11 cellular contexts compared by ENCODE assay signal in the genomic region with DNA sequence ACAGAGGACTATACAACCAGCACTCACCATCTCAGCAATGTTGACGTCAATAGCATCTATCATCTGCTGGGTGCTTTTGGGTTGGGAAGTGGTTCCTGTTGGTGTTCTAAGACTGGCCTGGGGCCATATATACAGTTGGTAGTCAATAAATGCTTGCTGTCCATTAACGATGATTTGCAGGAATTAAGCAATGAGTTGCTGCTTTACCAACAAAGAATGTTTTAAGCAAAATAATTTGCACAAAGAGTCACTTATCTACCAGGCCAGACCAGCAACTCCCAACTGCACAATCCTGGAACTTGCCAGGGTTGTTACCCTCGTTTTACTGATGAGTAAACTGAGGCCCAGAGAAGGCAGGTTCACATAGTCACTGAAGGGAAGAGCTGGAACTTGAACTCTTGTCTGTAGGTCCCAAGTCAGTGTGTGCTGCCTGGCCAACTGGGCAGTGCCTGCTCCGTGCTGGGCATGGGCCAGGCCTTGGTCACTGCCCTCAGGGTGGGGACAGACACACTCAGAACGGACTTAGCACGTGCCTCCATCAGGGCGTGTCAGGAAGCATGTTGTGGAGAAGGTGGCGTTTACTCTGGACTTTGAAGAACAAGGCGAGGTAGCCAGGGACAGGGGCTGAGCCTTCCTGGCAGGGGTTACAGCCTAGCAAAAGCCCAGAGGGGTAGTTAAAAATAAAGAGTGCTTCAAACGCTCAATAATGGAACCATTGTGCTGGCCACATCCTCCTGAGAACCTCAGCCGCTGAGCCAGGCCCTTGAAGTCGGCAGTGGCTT. TPM values are rescaled to one million over a fixed set of nuclear protein-coding genes. Genes with fewer than 3 reads are reported as not detected.
A peak's percentile ranks its signal among the peaks of the same experiment; 100 is the strongest.
DNase-seq lines count a peak whose midpoint lies in the region; ATAC-seq and TF ChIP-seq lines count a peak whose summit lies in the region.
"Had no signal": no experiment of that assay in that cellular context is flagged by ENCODE, and none has a peak within 500 bp of the region (broad histone marks: within the 10 kb centered on the region; RNA-seq: fewer than 3 reads in every experiment).

No MANE protein-coding gene starts in this region.

- H3K4me3 Mint-ChIP-seq in T-helper 2 cell treated with Interferon-gamma antibody and Interleukin-4, amounts not matched to agents 5 μg/mL and 100 μg/mL, for 36 hours: no peak overlapping the region

- WGBS in spleen, 5 donors: 52 to 59% (median 58%) methylated on average over 7 to 12 of the region's 12 CpGs

- TF ChIP-seq POLR2A in spleen (IDR thresholded peaks at IDR 0.05): no peak

- peaks cover 31% of the 10 kb centered on the region for H3K4me1 ChIP-seq in RWPE2 (ENCODE audit: insufficient read depth, poor library complexity, severe bottlenecking)
- H3K4me1 ChIP-seq in spleen: peaks cover 0 to 42% (median 31%) of the 10 kb centered on the region in 6 donors

- DNase-seq in NCI-H526 (lab: John Stamatoyannopoulos, UW) (peak; percentile 18 to 29), NCI-H526 treated with DMSO at 0.1 percent for 48 hours (lab: John Stamatoyannopoulos, UW) (no peak), RWPE2 (ENCODE audit: low spot score) (peak; percentile 78), kidney tubule cell (ENCODE audit: low spot score) (peak; percentile 26), spleen (peak; percentile 73), NCI-H69 (lab: John Stamatoyannopoulos, UW) (no peak)
- no peak for DNase-seq in T-helper 2 cell treated with Interferon-gamma antibody and Interleukin-4, amounts not matched to agents 5 μg/mL and 100 μg/mL, for 36 hours (ENCODE audit: low spot score)
- DNase-seq: activated B cell treated with CpG ODN at 0.5 μM for 24 hours, MM.1S had no signal

- H3K4me3 ChIP-seq in RWPE2 (ENCODE audit: severe bottlenecking) (no peak overlapping the region), spleen (no peak overlapping the region)

- H3K9me3 Mint-ChIP-seq in T-helper 2 cell treated with Interferon-gamma antibody and Interleukin-4, amounts not matched to agents 5 μg/mL and 100 μg/mL, for 36 hours: no peaks in the 10 kb centered on the region
- H3K9me3 Mint-ChIP-seq: activated B cell treated with CpG ODN at 0.5 μM for 24 hours; activated naive CD4-positive, alpha-beta T cell treated with anti-CD3 and anti-CD28 coated beads, Interleukin-2, amount 50 U/mL, for 72 hours had no signal

- H3K36me3 Mint-ChIP-seq in T-helper 2 cell treated with Interferon-gamma antibody and Interleukin-4, amounts not matched to agents 5 μg/mL and 100 μg/mL, for 36 hours (ENCODE audit: low read depth): no peaks in the 10 kb centered on the region
- H3K36me3 Mint-ChIP-seq: activated naive CD4-positive, alpha-beta T cell treated with anti-CD3 and anti-CD28 coated beads, Interleukin-2, amount 50 U/mL, for 72 hours had no signal

- H3K36me3 ChIP-seq in RWPE2 (ENCODE audit: low read depth) (peaks cover 17% of the 10 kb centered on the region), spleen (no peaks in the 10 kb centered on the region)

- H3K27ac Mint-ChIP-seq in T-helper 2 cell treated with Interferon-gamma antibody and Interleukin-4, amounts not matched to agents 5 μg/mL and 100 μg/mL, for 36 hours: no peak overlapping the region
- H3K27ac Mint-ChIP-seq: activated B cell treated with CpG ODN at 0.5 μM for 24 hours; activated naive CD4-positive, alpha-beta T cell treated with anti-CD3 and anti-CD28 coated beads, Interleukin-2, amount 50 U/mL, for 72 hours had no signal

- peaks cover 7% of the 10 kb centered on the region for H3K4me1 Mint-ChIP-seq in T-helper 2 cell treated with Interferon-gamma antibody and Interleukin-4, amounts not matched to agents 5 μg/mL and 100 μg/mL, for 36 hours (ENCODE audit: low read depth)

- H3K27me3 ChIP-seq in RWPE2 (ENCODE audit: insufficient read depth, poor library complexity, severe bottlenecking) (no peaks in the 10 kb centered on the region), spleen (replicated peaks in 1 of 7) (peaks cover 0 to 23% (median 6%) of the 10 kb centered on the region in 7 donors)

- H3K27me3 Mint-ChIP-seq in T-helper 2 cell treated with Interferon-gamma antibody and Interleukin-4, amounts not matched to agents 5 μg/mL and 100 μg/mL, for 36 hours (ENCODE audit: low read depth): peaks cover 3% of the 10 kb centered on the region
- H3K27me3 Mint-ChIP-seq: activated B cell treated with CpG ODN at 0.5 μM for 24 hours had no signal

- intact Hi-C loops in spleen (cut with DNase I; ENCODE audit: low total_unique reads): no loop called here

- H3K9me3 ChIP-seq in RWPE2 (ENCODE audit: severe bottlenecking) (no peaks in the 10 kb centered on the region), spleen (no peaks in the 10 kb centered on the region)

- ATAC-seq in RWPE2 (ENCODE audit: low read depth): no peak
- ATAC-seq in HG03342 (IDR thresholded peaks at IDR 0.05; ENCODE audit: unreplicated experiment): no peak
- ATAC-seq: activated naive CD4-positive, alpha-beta T cell treated with anti-CD3 and anti-CD28 coated beads, Interleukin-2, amount 50 U/mL, for 72 hours had no signal

- peak overlapping the region; percentile 96 for H3K27ac ChIP-seq in RWPE2 (ENCODE audit: poor library complexity, severe bottlenecking)
- H3K27ac ChIP-seq in spleen: no peak overlapping the region

- no peak for TF ChIP-seq CTCF in RWPE2 (IDR thresholded peaks at IDR 0.05; ENCODE audit: poor library complexity, severe bottlenecking)
- no peak for TF ChIP-seq CTCF in spleen (IDR thresholded peaks at IDR 0.05 in 8 of 11, conservative IDR thresholded peaks at IDR 0.05 in 3 of 11)

RNA-seq across cellular contexts. Expression of gene SRC, which starts 2.5 kb away (rescaled TPM):
- 10 to 100 TPM; 27.3 to 68.0 (median 36.1) TPM for total RNA-seq in spleen
- 10 to 100 TPM in 2 of 3 donors, 1 to 10 TPM in 1; 7.0 to 28.7 (median 10.1) TPM for polyA plus RNA-seq in spleen

RNA-seq across cellular contexts. Expression of gene MANBAL, which starts 53.9 kb away (rescaled TPM):
- 10 to 100 TPM; 10.7 to 24.7 (median 18.1) TPM for total RNA-seq in spleen
- 10 to 100 TPM; 30.2 to 33.0 (median 32.3) TPM for polyA plus RNA-seq in spleen

Comparison
In these comparisons a context has a peak if more than half of its experiments do, and no peak if none do; other contexts are left out.
1. DNase-seq: peak in NCI-H526 (2 of 2), RWPE2 (single experiment), kidney tubule cell (single experiment) and spleen (single experiment); none in NCI-H526 treated with DMSO at 0.1 percent for 48 hours (single experiment), NCI-H69 (single experiment) and T-helper 2 cell treated with Interferon-gamma antibody and Interleukin-4, amounts not matched to agents 5 μg/mL and 100 μg/mL, for 36 hours (single experiment).